ENCODE assay signal across 22 cellular contexts in genomic region chr7:154353385-154353784, GRCh38.
"Had no signal": no experiment of that assay in that cellular context is flagged by ENCODE, and none has a peak within 500 bp of the region (broad histone marks: within the 10 kb centered on the region; RNA-seq: fewer than 3 reads in every experiment).

No MANE protein-coding gene starts in this region.

- H3K4me3 ChIP-seq: gastrocnemius medialis, left ventricle myocardium inferior, ovary, prostate gland, right atrium auricular region, spleen, upper lobe of left lung had no signal

- H3K36me3 ChIP-seq: gastrocnemius medialis, left ventricle myocardium inferior, ovary, prostate gland, right atrium auricular region, spleen, upper lobe of left lung had no signal

- H3K9me3 ChIP-seq: gastrocnemius medialis, ovary, prostate gland had no signal

- ATAC-seq: activated T-cell treated with anti-CD3 and anti-CD28 coated beads, Interleukin-2, amount 50 U/mL, for 72 hours; esophagus mucosa; gastrocnemius medialis; naive thymus-derived CD4-positive, alpha-beta T cell had no signal

- H3K27ac ChIP-seq: gastrocnemius medialis, left ventricle myocardium inferior, ovary, prostate gland, right atrium auricular region, spleen, upper lobe of left lung had no signal

- H3K4me1 ChIP-seq: gastrocnemius medialis, left ventricle myocardium inferior, prostate gland, right atrium auricular region, spleen, upper lobe of left lung had no signal

- H3K27me3 ChIP-seq: gastrocnemius medialis, ovary, right atrium auricular region, spleen, upper lobe of left lung had no signal

- DNase-seq: activated CD4-positive, alpha-beta memory T cell treated with anti-CD3 and anti-CD28 coated beads for 36 hours; activated CD4-positive, alpha-beta T cell treated with anti-CD3 and anti-CD28 coated beads for 4 hours; activated CD4-positive, CD25-positive, alpha-beta regulatory T cell; activated effector memory CD4-positive, alpha-beta T cell treated with Interleukin-2 at 50 U/mL for 16 hours; activated naive CD4-positive, alpha-beta T cell treated with anti-CD3 and anti-CD28 coated beads, Interleukin-2, amount 10 ng/mL, durations not matched to agents 7 days and 5 days; activated T-cell treated with anti-CD3 and anti-CD28 coated beads, Interleukin-2, amount 50 U/mL, for 72 hours; amygdala; effector memory CD4-positive, alpha-beta T cell; gastrocnemius medialis; hippocampal formation; kidney glomerular epithelial cell; left ventricle myocardium inferior; naive thymus-derived CD4-positive, alpha-beta T cell; ovary; spleen; stimulated activated CD4-positive, alpha-beta T cell treated with anti-CD3 and anti-CD28 coated beads, Interleukin-4, amount 100 ng/mL, for 1 hour; stimulated activated naive CD4-positive, alpha-beta T cell treated with Interleukin-2 at 50 U/mL for 16 hours; T1000; upper lobe of left lung had no signal
